Comparison of ENCODE assay signal across 10 cellular contexts in the genomic region with DNA sequence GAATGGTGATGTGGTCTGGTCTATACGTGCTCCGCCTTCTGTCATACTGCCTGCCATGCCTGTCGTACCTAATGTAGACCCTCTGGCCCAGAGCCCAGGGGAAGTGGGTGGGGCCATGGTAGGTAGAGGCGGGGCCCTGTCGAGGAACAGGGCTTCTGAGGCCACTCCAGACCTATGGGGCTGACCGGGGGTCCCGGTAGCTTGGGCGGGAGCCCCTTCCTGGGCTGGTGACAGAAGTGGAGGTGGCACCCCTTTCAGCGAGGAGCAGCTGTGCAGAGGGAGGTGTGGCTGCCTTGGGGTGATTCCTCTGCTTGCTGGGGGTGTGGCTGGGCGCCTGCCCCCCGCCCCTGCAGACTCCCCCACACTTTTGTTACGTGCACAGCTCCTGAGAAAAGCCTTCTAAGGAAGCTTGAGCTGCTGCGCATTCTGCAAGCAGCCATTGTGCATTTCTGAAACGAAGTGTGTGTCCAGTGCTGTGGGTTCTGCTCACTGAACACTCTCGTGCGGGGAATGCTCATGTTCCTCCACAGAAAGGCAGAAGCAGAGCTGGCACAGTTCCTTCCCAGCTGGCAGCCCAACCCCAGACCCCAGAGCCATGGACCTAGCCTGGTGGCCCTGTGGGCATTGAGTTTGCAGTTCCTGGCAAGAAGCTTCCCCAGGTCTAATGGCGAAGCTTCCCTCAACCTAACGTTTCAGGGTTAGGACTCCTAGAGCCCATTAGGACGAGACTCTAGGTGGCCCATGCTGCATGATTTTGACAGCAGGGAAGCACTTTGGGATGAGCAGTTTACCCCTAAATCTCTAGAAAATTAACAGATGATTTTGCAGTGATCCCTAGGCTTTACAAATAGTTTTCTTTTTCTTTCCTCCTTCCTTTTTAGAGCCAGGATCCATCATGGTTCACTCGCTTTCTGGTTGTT.
DNase-seq lines count a peak whose midpoint lies in the region; ATAC-seq lines count a peak whose summit lies in the region.
"Had no signal": no experiment of that assay in that cellular context is flagged by ENCODE, and none has a peak within 500 bp of the region (broad histone marks: within the 10 kb centered on the region; RNA-seq: fewer than 3 reads in every experiment).

No MANE protein-coding gene starts in this region.

- H3K9ac ChIP-seq in skeletal muscle satellite cell (ENCODE audit: low read depth, low read length) = peak overlapping the region; percentile 72

- no peak for ATAC-seq in effector memory CD8-positive, alpha-beta T cell (replicated peaks)
- no peak for ATAC-seq in GM21528 (IDR thresholded peaks at IDR 0.05; ENCODE audit: low FRiP score, unreplicated experiment)

- DNase-seq in NCI-H2029 (lab: John Stamatoyannopoulos, UW) (peak; percentile 65), NCI-H2029 treated with DMSO at 0.1 percent for 48 hours (lab: John Stamatoyannopoulos, UW) (no peak), RPMI7951 (ENCODE audit: low read depth) (peak; percentile 9), NCI-H128 (lab: John Stamatoyannopoulos, UW; ENCODE audit: unreplicated experiment) (no peak), NCI-H2171 (lab: John Stamatoyannopoulos, UW) (no peak)
- DNase-seq in effector memory CD8-positive, alpha-beta T cell = no peak
- DNase-seq: 8988T, NCI-H2171 treated with DMSO at 0.1 percent for 48 hours had no signal

- H3K4me2 ChIP-seq in skeletal muscle satellite cell (ENCODE audit: low read length) = peak overlapping the region; percentile 85

- no peaks in the 10 kb centered on the region for H3K27me3 ChIP-seq in skeletal muscle satellite cell (ENCODE audit: control insufficient read depth, insufficient read depth, low read length)

- H3K4me1 Mint-ChIP-seq in effector memory CD8-positive, alpha-beta T cell (ENCODE audit: low read depth in 2 of 2) = peaks cover 31 to 40% of the 10 kb centered on the region in 2 donors

- no peaks in the 10 kb centered on the region for H3K9me3 Mint-ChIP-seq in effector memory CD8-positive, alpha-beta T cell

- H3K4me3 Mint-ChIP-seq in effector memory CD8-positive, alpha-beta T cell = peak overlapping the region; percentile 60 to 77

- H3K36me3 ChIP-seq in skeletal muscle satellite cell (ENCODE audit: insufficient read depth, low read length) = no peaks in the 10 kb centered on the region

- peak overlapping the region; percentile 63 to 66 for H3K27ac Mint-ChIP-seq in effector memory CD8-positive, alpha-beta T cell

- H3K36me3 Mint-ChIP-seq in effector memory CD8-positive, alpha-beta T cell (ENCODE audit: insufficient read depth) = peaks cover 8% of the 10 kb centered on the region

- no peaks in the 10 kb centered on the region for H3K9me3 ChIP-seq in skeletal muscle satellite cell (replicated peaks; ENCODE audit: low read length)

- H3K4me3 ChIP-seq in skeletal muscle satellite cell (ENCODE audit: low read length) = peak overlapping the region; percentile 57

- H3K4me1 ChIP-seq in skeletal muscle satellite cell (ENCODE audit: control insufficient read depth, insufficient read depth, low read length) = peaks cover 19% of the 10 kb centered on the region

- peaks cover 10 to 74% of the 10 kb centered on the region in 2 donors for H3K27me3 Mint-ChIP-seq in effector memory CD8-positive, alpha-beta T cell

Comparison
In these comparisons a context has a peak if more than half of its experiments do, and no peak if none do; other contexts are left out.
1. DNase-seq: peak in NCI-H2029 (single experiment) and RPMI7951 (single experiment); none in NCI-H2029 treated with DMSO at 0.1 percent for 48 hours (single experiment), effector memory CD8-positive, alpha-beta T cell (0 of 3), NCI-H128 (single experiment) and NCI-H2171 (single experiment).